ENCODE assay signal across 8 cellular contexts in genomic region chr11:118180300-118180703, GRCh38. TPM values are rescaled to one million over a fixed set of nuclear protein-coding genes. Genes with fewer than 3 reads are reported as not detected.
DNase-seq lines count a peak whose midpoint lies in the region; ATAC-seq, FAIRE-seq and TF ChIP-seq lines count a peak whose summit lies in the region.

No MANE protein-coding gene starts in this region.

- H3K4me2 ChIP-seq in OCI-LY7 (ENCODE audit: low read length): peak overlapping the region; percentile 73

- H3K27me3 ChIP-seq in brain microvascular endothelial cell (replicated peaks): peaks cover 8% of the 10 kb centered on the region

- POLR2A ChIA-PET in OCI-LY7 (lab: Charles Lee): interaction anchor here (0.5 to 0.9 kb wide), 5 partner anchors 9 to 67 kb away, joined by 3 read pairs; no protein-coding TSS in a partner anchor

- H3K4me3 ChIP-seq in OCI-LY7 (ENCODE audit: low read depth, low read length, poor library complexity, severe bottlenecking) (peak overlapping the region; percentile 49), brain microvascular endothelial cell (ENCODE audit: low read depth, low read length) (no peak overlapping the region)

- TF ChIP-seq CTCF in OCI-LY7 (conservative IDR thresholded peaks at IDR 0.05; ENCODE audit: low read length) (peak; percentile 46), brain microvascular endothelial cell (IDR thresholded peaks at IDR 0.05; ENCODE audit: low read depth, low read length, missing control alignments) (no peak)

- in situ Hi-C loops in brain microvascular endothelial cell (cut with HindIII; ENCODE audit: low pct_ligation_motif_present, low sequenced_read_pairs): no loop called here

- H3K9me3 ChIP-seq in ES-I3 (ENCODE audit: control insufficient read depth, insufficient read depth, low read length) (no peaks in the 10 kb centered on the region), OCI-LY7 (ENCODE audit: low read length) (no peaks in the 10 kb centered on the region)

- intact Hi-C loops in OCI-LY7 (cut with micrococcal nuclease; ENCODE audit: unreplicated experiment): no loop called here

- H2AFZ ChIP-seq in OCI-LY7 (ENCODE audit: low read length): peak overlapping the region; percentile 98

- no peaks in the 10 kb centered on the region for H3K79me2 ChIP-seq in OCI-LY7 (ENCODE audit: insufficient read depth, low read depth, low read length)

- CTCF ChIA-PET in OCI-LY7 (lab: Charles Lee; ENCODE audit: unreplicated experiment): interaction anchor here (0.5 to 2.5 kb wide), 3 partner anchors 9 to 161 kb away, joined by 3 to 14 read pairs (median 5); no protein-coding TSS in a partner anchor

- peak overlapping the region; percentile 32; the same call in 1 of the 2 replicates for H3K9ac ChIP-seq in ES-I3 (ENCODE audit: low read depth, low read length)

- FAIRE-seq in frontal cortex (lab: Jason Lieb, UNC) (no peak), RCC 7860 (lab: Jason Lieb, UNC) (no peak)

- BruUV-seq in OCI-LY7 (replicated peaks; lab: Mats Ljungman, UMichigan): no TSS peak

- H3K9me2 ChIP-seq in OCI-LY7 (ENCODE audit: insufficient read depth, low read length): no peaks in the 10 kb centered on the region

- ATAC-seq in HG03469 (IDR thresholded peaks at IDR 0.05; ENCODE audit: unreplicated experiment): no peak

- DNase-seq in OCI-LY7 (ENCODE audit: low spot score) (peak; percentile 85), frontal cortex (ENCODE audit: low spot score in 2 of 2) (peak; percentile 58 to 72), pons (ENCODE audit: low spot score) (peak; percentile 93), NOMO-1 (lab: John Stamatoyannopoulos, UW; ENCODE audit: unreplicated experiment in 2 of 2) (no peak), RCC 7860 (ENCODE audit: low spot score) (no peak), brain microvascular endothelial cell (no peak)

- H4K20me1 ChIP-seq in OCI-LY7 (ENCODE audit: insufficient read depth, low read length): no peaks in the 10 kb centered on the region

- H3K27ac ChIP-seq in OCI-LY7 (ENCODE audit: low read depth, low read length, poor library complexity, severe bottlenecking): no peak overlapping the region
- no peak overlapping the region for H3K27ac ChIP-seq in brain microvascular endothelial cell

- H3K4me1 ChIP-seq in ES-I3 (ENCODE audit: insufficient read depth, low read length) (peaks cover 15% of the 10 kb centered on the region), OCI-LY7 (ENCODE audit: insufficient read depth, low read length, poor library complexity, severe bottlenecking) (peaks cover 21% of the 10 kb centered on the region)

- H3K36me3 ChIP-seq in ES-I3 (ENCODE audit: insufficient read depth, low read length) (no peaks in the 10 kb centered on the region), OCI-LY7 (ENCODE audit: insufficient read depth, low read length) (no peaks in the 10 kb centered on the region), brain microvascular endothelial cell (replicated peaks) (no peaks in the 10 kb centered on the region)

RNA-seq across cellular contexts. Expression of gene SCN2B, which starts 3.9 kb away (rescaled TPM):
- total RNA-seq in OCI-LY7 (2014; rRNA removed; shearing (Covaris generic)): 0.06 TPM in 1 of 2 replicates, not detected in the other
- total RNA-seq in OCI-LY7 (2022) (0.10 TPM in 1 of 2 replicates, not detected in the other), frontal cortex (4.9 TPM)

RNA-seq across cellular contexts. Expression of gene SCN4B, which starts 27.7 kb away (rescaled TPM):
- not detected in 2 replicates for total RNA-seq in OCI-LY7 (2014; rRNA removed; shearing (Covaris generic))
- total RNA-seq in OCI-LY7 (2022) (not detected in 2 replicates), frontal cortex (5.7 TPM)

RNA-seq across cellular contexts. Expression of gene JAML, which starts 44.5 kb away (rescaled TPM):
- total RNA-seq in OCI-LY7 (2014; rRNA removed; shearing (Covaris generic)): 0.73 and 1.4 TPM in 2 replicates
- total RNA-seq in OCI-LY7 (2022): 0.63 and 0.74 TPM in 2 replicates
- 0.82 TPM for total RNA-seq in frontal cortex

Comparison
In these comparisons a context has a peak if more than half of its experiments do, and no peak if none do; other contexts are left out.
1. DNase-seq: peak in OCI-LY7 (single experiment), frontal cortex (2 of 2) and pons (single experiment); none in NOMO-1 (0 of 2), RCC 7860 (single experiment) and brain microvascular endothelial cell (single experiment).